1 cellular context compared by ENCODE assay signal in genomic region chr14:60790850-60791249, GRCh38.
A peak's percentile ranks its signal among the peaks of the same experiment; 100 is the strongest.
TF ChIP-seq lines count a peak whose summit lies in the region.

No MANE protein-coding gene starts in this region.

TF ChIP-seq in HepG2, 621 proteins besides CTCF, POLR2A, EP300 and RAD21 (continued from another document):
- no peak for TF ChIP-seq CHCHD3 (CRISPR knock-in tag; IDR thresholded peaks at IDR 0.05)
- TF ChIP-seq ZBTB7A (CRISPR knock-in tag; IDR thresholded peaks at IDR 0.05), result no peak
- no peak for TF ChIP-seq ZNF333 (CRISPR knock-in tag; IDR thresholded peaks at IDR 0.05; ENCODE audit: borderline replicate concordance)
- peak; percentile 99 for TF ChIP-seq ZSCAN20 (CRISPR knock-in tag; IDR thresholded peaks at IDR 0.05; ENCODE audit: borderline replicate concordance)
- TF ChIP-seq NFRKB (IDR thresholded peaks at IDR 0.05), result no peak
- no peak for TF ChIP-seq MYNN (CRISPR knock-in tag; IDR thresholded peaks at IDR 0.05; ENCODE audit: low read depth)
- TF ChIP-seq ZSCAN25 (CRISPR knock-in tag; IDR thresholded peaks at IDR 0.05), result no peak
- TF ChIP-seq HNF1A (IDR thresholded peaks at IDR 0.05; ENCODE audit: low read depth), result peak; percentile 25; the same call in 1 of the 2 replicates
- TF ChIP-seq HNF1A (CRISPR knock-in tag; IDR thresholded peaks at IDR 0.05; ENCODE audit: borderline replicate concordance), result no peak
- no peak for TF ChIP-seq ZNF142 (CRISPR knock-in tag; IDR thresholded peaks at IDR 0.05)
- TF ChIP-seq ZNF33A (CRISPR knock-in tag; IDR thresholded peaks at IDR 0.05; ENCODE audit: borderline replicate concordance), result no peak
- no peak for TF ChIP-seq ZNF546 (CRISPR knock-in tag; conservative IDR thresholded peaks at IDR 0.05)
- TF ChIP-seq DMAP1 (CRISPR knock-in tag; IDR thresholded peaks at IDR 0.05), result no peak
- TF ChIP-seq YEATS4 (CRISPR knock-in tag; IDR thresholded peaks at IDR 0.05; ENCODE audit: borderline replicate concordance), result no peak
- no peak for TF ChIP-seq SMAD9 (CRISPR knock-in tag; IDR thresholded peaks at IDR 0.05)
- no peak for TF ChIP-seq ZNF44 (CRISPR knock-in tag; IDR thresholded peaks at IDR 0.05)
- TF ChIP-seq ZNF703 (CRISPR knock-in tag; IDR thresholded peaks at IDR 0.05; ENCODE audit: borderline replicate concordance), result no peak
